ENCODE assay signal across 1 cellular context in the genomic region with DNA sequence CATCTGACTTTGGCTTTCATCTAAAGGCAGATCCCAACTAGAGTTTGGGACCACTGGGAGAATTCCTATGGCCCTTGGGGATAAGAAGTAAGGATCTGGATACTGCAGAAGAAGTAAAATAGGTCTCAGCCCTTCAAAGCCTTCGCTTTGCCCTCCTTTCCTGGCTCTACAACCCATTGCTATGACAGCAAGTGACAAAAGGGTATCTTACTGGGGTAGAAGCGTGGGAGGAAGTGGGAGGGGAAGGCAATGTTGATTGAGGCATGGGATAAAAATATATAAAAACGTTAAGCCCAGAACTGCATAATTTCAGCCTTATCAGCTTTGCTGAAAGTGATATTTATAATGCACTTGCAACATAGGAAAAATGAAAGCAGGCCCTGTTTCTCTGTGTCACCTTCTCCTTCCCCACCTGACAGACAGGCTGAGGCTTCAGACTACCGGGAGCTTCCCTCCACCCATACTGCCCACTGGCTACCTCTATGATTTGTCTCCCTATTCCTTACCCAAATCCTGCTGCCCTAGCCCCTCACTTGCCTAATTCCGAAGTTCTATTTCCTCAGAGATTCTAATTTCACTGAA.
TF ChIP-seq lines count a peak whose summit lies in the region.

No MANE protein-coding gene starts in this region.

TF ChIP-seq in WTC11, 78 proteins besides CTCF, POLR2A, EP300 and RAD21 (continued from another document):
- no peak for TF ChIP-seq ZNF425 (CRISPR knock-in tag; conservative IDR thresholded peaks at IDR 0.05)
- no peak for TF ChIP-seq GABPB1 (CRISPR knock-in tag; IDR thresholded peaks at IDR 0.05)
TF ChIP-seq in WTC11: peak in this region for 0.
